ENCODE assay signal across 9 cellular contexts in the genomic region with DNA sequence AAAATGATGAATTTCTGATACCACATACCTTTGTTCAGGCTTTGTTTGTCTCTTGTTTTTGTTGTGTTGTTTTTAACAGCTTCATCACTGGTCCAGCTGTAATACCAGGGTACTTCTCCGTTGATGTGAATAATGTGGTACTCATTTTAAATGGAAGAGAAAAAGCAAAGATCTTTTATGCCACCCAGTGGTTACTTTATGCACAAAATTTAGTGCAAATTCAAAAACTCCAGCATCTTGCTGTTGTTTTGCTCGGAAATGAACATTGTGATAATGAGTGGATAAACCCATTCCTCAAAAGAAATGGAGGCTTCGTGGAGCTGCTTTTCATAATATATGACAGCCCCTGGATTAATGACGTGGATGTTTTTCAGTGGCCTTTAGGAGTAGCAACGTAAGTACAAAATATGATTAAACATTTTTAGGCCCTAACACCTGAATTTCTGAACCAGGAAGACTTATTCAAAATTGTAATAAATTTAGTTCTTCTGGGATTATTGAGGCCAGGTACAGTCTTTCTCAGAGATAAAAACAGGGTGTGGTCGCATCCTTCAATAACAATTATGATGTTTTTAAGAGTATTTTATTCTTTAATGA. TPM values are rescaled to one million over a fixed set of nuclear protein-coding genes. Genes with fewer than 3 reads are reported as not detected.
A peak's percentile ranks its signal among the peaks of the same experiment; 100 is the strongest.
DNase-seq lines count a peak whose midpoint lies in the region; ATAC-seq and TF ChIP-seq lines count a peak whose summit lies in the region.
"Had no signal": no experiment of that assay in that cellular context is flagged by ENCODE, and none has a peak within 500 bp of the region (broad histone marks: within the 10 kb centered on the region; RNA-seq: fewer than 3 reads in every experiment).

No MANE protein-coding gene starts in this region.

- no peaks in the 10 kb centered on the region for H3K9me3 ChIP-seq in OCI-LY3 (ENCODE audit: insufficient read depth, low read length)
- no peaks in the 10 kb centered on the region for H3K9me3 ChIP-seq in esophagus muscularis mucosa

- H3K4me3 ChIP-seq in OCI-LY3 (ENCODE audit: low read length) (no peak overlapping the region), esophagus muscularis mucosa (no peak overlapping the region)

- H3K4me1 Mint-ChIP-seq in activated CD8-positive, alpha-beta memory T cell treated with anti-CD3 and anti-CD28 coated beads, Interleukin-2, amount 10 ng/mL, durations not matched to agents 7 days and 5 days, result no peaks in the 10 kb centered on the region

- H3K79me2 ChIP-seq in OCI-LY3 (ENCODE audit: low read length), result no peaks in the 10 kb centered on the region

- H3K4me2 ChIP-seq in OCI-LY3 (ENCODE audit: low read length), result no peak overlapping the region

- no peak overlapping the region for H3K4me3 Mint-ChIP-seq in activated CD8-positive, alpha-beta memory T cell treated with anti-CD3 and anti-CD28 coated beads, Interleukin-2, amount 10 ng/mL, durations not matched to agents 7 days and 5 days
- H3K4me3 Mint-ChIP-seq: immature natural killer cell had no signal

- H3K36me3 Mint-ChIP-seq in activated CD8-positive, alpha-beta memory T cell treated with anti-CD3 and anti-CD28 coated beads, Interleukin-2, amount 10 ng/mL, durations not matched to agents 7 days and 5 days, result no peaks in the 10 kb centered on the region

- H3K36me3 ChIP-seq in OCI-LY3 (replicated peaks; ENCODE audit: low read depth, low read length) (peaks cover 13% of the 10 kb centered on the region), esophagus muscularis mucosa (peaks cover 0 to 20% (median 5%) of the 10 kb centered on the region in 4 donors)

- no peak overlapping the region for H3K27ac ChIP-seq in OCI-LY3 (ENCODE audit: low read length)
- H3K27ac ChIP-seq in esophagus muscularis mucosa (replicated peaks in 1 of 4), result no peak overlapping the region

- H3K4me1 ChIP-seq in OCI-LY3 (ENCODE audit: low read length), result no peaks in the 10 kb centered on the region
- no peaks in the 10 kb centered on the region for H3K4me1 ChIP-seq in esophagus muscularis mucosa

- H3K9me3 Mint-ChIP-seq in activated CD8-positive, alpha-beta memory T cell treated with anti-CD3 and anti-CD28 coated beads, Interleukin-2, amount 10 ng/mL, durations not matched to agents 7 days and 5 days (ENCODE audit: low read depth), result no peaks in the 10 kb centered on the region
- H3K9me3 Mint-ChIP-seq: immature natural killer cell had no signal

- TF ChIP-seq CTCF in OCI-LY3 (IDR thresholded peaks at IDR 0.05; ENCODE audit: low read depth, low read length) (peak; percentile 71), esophagus muscularis mucosa (IDR thresholded peaks at IDR 0.05) (peak; percentile 38 to 57 (median 51))

- no peak for ATAC-seq in activated CD8-positive, alpha-beta memory T cell treated with anti-CD3 and anti-CD28 coated beads, Interleukin-2, amount 10 ng/mL, durations not matched to agents 7 days and 5 days
- no peak for ATAC-seq in GM18511 (IDR thresholded peaks at IDR 0.05; ENCODE audit: unreplicated experiment)

- H3K27ac Mint-ChIP-seq in activated CD8-positive, alpha-beta memory T cell treated with anti-CD3 and anti-CD28 coated beads, Interleukin-2, amount 10 ng/mL, durations not matched to agents 7 days and 5 days, result no peak overlapping the region
- H3K27ac Mint-ChIP-seq: immature natural killer cell had no signal

- 64% methylated on average over 6 of the region's 6 CpGs for WGBS in esophagus muscularis mucosa

- peak; percentile 24 for DNase-seq in DMS79 treated with DMSO at 0.1 percent for 48 hours (lab: John Stamatoyannopoulos, UW)
- peak; percentile 27 for DNase-seq in HT1080 (ENCODE audit: low read depth)
- no peak for DNase-seq in esophagus muscularis mucosa (ENCODE audit: extremely low spot score)
- DNase-seq in putamen (ENCODE audit: low spot score), result peak; percentile 41
- DNase-seq in activated CD8-positive, alpha-beta memory T cell treated with anti-CD3 and anti-CD28 coated beads, Interleukin-2, amount 10 ng/mL, durations not matched to agents 7 days and 5 days, result no peak
- DNase-seq in NK-92 treated with Interleukin-12 subunit alpha and Interleukin-12 subunit beta, amount 100 ng/mL, for 24 hours (lab: John Stamatoyannopoulos, UW), result no peak

- TF ChIP-seq POLR2A in esophagus muscularis mucosa (IDR thresholded peaks at IDR 0.05; ENCODE audit: low read depth), result no peak

- no peak overlapping the region for H2AFZ ChIP-seq in OCI-LY3 (ENCODE audit: low read depth, low read length)

- H3K27me3 Mint-ChIP-seq in activated CD8-positive, alpha-beta memory T cell treated with anti-CD3 and anti-CD28 coated beads, Interleukin-2, amount 10 ng/mL, durations not matched to agents 7 days and 5 days, result no peaks in the 10 kb centered on the region

- intact Hi-C loops in esophagus muscularis mucosa (cut with DNase I), result loop anchor here (10.0 kb wide), 1 partner anchor 137 kb away; the partner anchor contains the start of gene DPY19L2

- CTCF ChIA-PET in activated CD8-positive, alpha-beta memory T cell treated with anti-CD3 and anti-CD28 coated beads, Interleukin-2, amount 10 ng/mL, durations not matched to agents 7 days and 5 days (lab: Charles Lee), result interaction anchor here (1.2 to 5.5 kb wide), 9 partner anchors 10 to 448 kb away, joined by 3 to 26 read pairs (median 4); no protein-coding TSS in a partner anchor

- H4K20me1 ChIP-seq in OCI-LY3 (ENCODE audit: insufficient read depth, low read length), result no peaks in the 10 kb centered on the region

- no peak for TF ChIP-seq EP300 in esophagus muscularis mucosa (IDR thresholded peaks at IDR 0.05)

- H3K9ac ChIP-seq in OCI-LY3 (ENCODE audit: low read length), result no peak overlapping the region

- H3K27me3 ChIP-seq in OCI-LY3 (ENCODE audit: low read depth, low read length) (no peaks in the 10 kb centered on the region), esophagus muscularis mucosa (no peaks in the 10 kb centered on the region)

RNA-seq across cellular contexts. Expression of gene RXYLT1, which starts 22.4 kb away (rescaled TPM):
- 38.1 and 42.9 TPM in 2 replicates for total RNA-seq in HT1080 (2014; rRNA removed; shearing (Covaris generic))
- polyA plus RNA-seq in HT1080 (2015; cell fraction: cytosol; rRNA removed), result 39.0 and 43.5 TPM in 2 replicates
- polyA plus RNA-seq in HT1080 (2015; cell fraction: nucleus; rRNA removed), result 23.4 TPM in 2 replicates
- total RNA-seq in esophagus muscularis mucosa, result 10 to 100 TPM in 3 of 4 donors, 1 to 10 TPM in 1; 8.3 to 19.8 (median 12.7) TPM
- total RNA-seq in activated CD8-positive, alpha-beta memory T cell treated with anti-CD3 and anti-CD28 coated beads, Interleukin-2, amount 10 ng/mL, durations not matched to agents 7 days and 5 days, result 10 to 100 TPM; 13.2 to 19.0 TPM

RNA-seq across cellular contexts. Expression of gene SRGAP1, which starts 42.4 kb away (rescaled TPM):
- total RNA-seq in HT1080 (2014; rRNA removed; shearing (Covaris generic)), result 5.5 and 10.9 TPM in 2 replicates
- 12.5 and 12.6 TPM in 2 replicates for polyA plus RNA-seq in HT1080 (2015; cell fraction: cytosol; rRNA removed)
- polyA plus RNA-seq in HT1080 (2015; cell fraction: nucleus; rRNA removed), result 17.9 and 19.1 TPM in 2 replicates
- 10 to 100 TPM in 3 of 4 donors, 1 to 10 TPM in 1; 7.6 to 17.5 (median 14.6) TPM for total RNA-seq in esophagus muscularis mucosa
- total RNA-seq in activated CD8-positive, alpha-beta memory T cell treated with anti-CD3 and anti-CD28 coated beads, Interleukin-2, amount 10 ng/mL, durations not matched to agents 7 days and 5 days, result under 1 TPM in 1 of 2 experiments, not detected in 1; 0.14 TPM

Comparison
In these comparisons a context has a peak if more than half of its experiments do, and no peak if none do; other contexts are left out.
1. DNase-seq: peak in DMS79 treated with DMSO at 0.1 percent for 48 hours (single experiment), HT1080 (single experiment) and putamen (single experiment); none in esophagus muscularis mucosa (single experiment), activated CD8-positive, alpha-beta memory T cell treated with anti-CD3 and anti-CD28 coated beads, Interleukin-2, amount 10 ng/mL, durations not matched to agents 7 days and 5 days (single experiment) and NK-92 treated with Interleukin-12 subunit alpha and Interleukin-12 subunit beta, amount 100 ng/mL, for 24 hours (single experiment).